ENCODE assay signal across 24 cellular contexts in the genomic region with DNA sequence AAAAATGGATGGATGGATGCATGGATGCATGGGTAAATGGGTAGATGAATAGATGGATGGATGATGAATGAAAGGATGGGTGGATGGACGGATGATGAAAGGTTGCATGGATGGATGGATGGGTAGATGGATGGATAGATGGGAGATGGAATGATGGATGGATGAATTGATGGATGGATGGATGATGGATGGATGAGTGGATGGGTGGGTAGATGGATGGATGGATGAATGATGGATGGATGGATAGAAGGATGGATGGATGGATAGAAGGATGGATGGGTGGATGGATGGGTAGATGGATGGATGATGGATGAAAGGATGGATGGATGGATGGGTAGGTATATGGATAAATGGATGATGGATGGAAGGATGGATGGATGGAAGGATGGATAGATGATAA.
DNase-seq lines count a peak whose midpoint lies in the region; ATAC-seq, FAIRE-seq and TF ChIP-seq lines count a peak whose summit lies in the region.
"Had no signal": no experiment of that assay in that cellular context is flagged by ENCODE, and none has a peak within 500 bp of the region (broad histone marks: within the 10 kb centered on the region; RNA-seq: fewer than 3 reads in every experiment).

No MANE protein-coding gene starts in this region.

- H3K9me3 Mint-ChIP-seq in stimulated activated naive B cell treated with anti-CD40 and anti-IgM and Interleukin-4, amounts not matched to agents 10 μg/mL and 1 μg/mL and 100 μg/mL, for 72 hours, result no peaks in the 10 kb centered on the region
- H3K9me3 Mint-ChIP-seq: CD4-positive, alpha-beta memory T cell; CD4-positive, CD25-positive, alpha-beta regulatory T cell had no signal

- H3K36me3 ChIP-seq in HepG2 (replicated peaks in 1 of 2; ENCODE audit: control insufficient read depth in 1 of 2, insufficient read depth in 2 of 2, low read length in 2 of 2), result no peaks in the 10 kb centered on the region
- no peaks in the 10 kb centered on the region for H3K36me3 ChIP-seq in right lobe of liver
- H3K36me3 ChIP-seq in K562 (ENCODE audit: control insufficient read depth, insufficient read depth, low read length), result no peaks in the 10 kb centered on the region
- H3K36me3 ChIP-seq: BE2C, BLaER1 had no signal

- CTCF ChIA-PET in HepG2 (lab: Yijun Ruan, JAX; ENCODE audit: low intra/inter-chr PET ratio, low total read pairs), result no interaction called here
- CTCF ChIA-PET in HEK293T (lab: Yijun Ruan, JAX), result no interaction called here
- CTCF ChIA-PET in K562 (lab: Yijun Ruan, JAX; ENCODE audit: low intra/inter-chr PET ratio), result no interaction called here

- no peak overlapping the region for H3K27ac ChIP-seq in HepG2 (ENCODE audit: extremely low read length, insufficient read depth, low read length)
- no peak overlapping the region for H3K27ac ChIP-seq in right lobe of liver
- H3K27ac ChIP-seq in K562 (ENCODE audit: extremely low read depth, low read depth, low read length), result no peak overlapping the region
- H3K27ac ChIP-seq: 22Rv1, BLaER1 had no signal

- intact Hi-C loops in HepG2 (cut with micrococcal nuclease; ENCODE audit: unreplicated experiment) (no loop called here), right lobe of liver (cut with DNase I) (no loop called here), K562 (cut with micrococcal nuclease) (no loop called here)

- DNase-seq in HepG2 (ENCODE audit: low spot score) (no peak), right lobe of liver (no peak), HEK293T (ENCODE audit: extremely low spot score) (no peak), K562 (ENCODE audit: extremely low read depth in 1 of 4, low spot score in 3 of 4) (no peak), urothelium cell line (ENCODE audit: low spot score) (no peak), HT-29 (ENCODE audit: low spot score) (no peak)
- DNase-seq in stimulated activated naive B cell treated with anti-CD40 and anti-IgM and Interleukin-4, amounts not matched to agents 10 μg/mL and 1 μg/mL and 100 μg/mL, for 72 hours, result no peak
- DNase-seq: ACHN; BE2C; C1 segment of cervical spinal cord; CD4-positive, alpha-beta memory T cell; CD4-positive, CD25-positive, alpha-beta regulatory T cell; CD8-positive, alpha-beta memory T cell; COR-L47; DMS79 treated with DMSO at 0.1 percent for 48 hours; GF-D8 had no signal

- no peak for TF ChIP-seq RAD21 in HepG2 (CRISPR knock-in tag; IDR thresholded peaks at IDR 0.05)
- no peak for TF ChIP-seq RAD21 in K562 (CRISPR knock-in tag; conservative IDR thresholded peaks at IDR 0.05 in 1 of 2, IDR thresholded peaks at IDR 0.05 in 1 of 2)

- no peaks in the 10 kb centered on the region for H3K9me3 ChIP-seq in HepG2 (ENCODE audit: low read length)
- no peaks in the 10 kb centered on the region for H3K9me3 ChIP-seq in right lobe of liver
- no peaks in the 10 kb centered on the region for H3K9me3 ChIP-seq in K562 (replicated peaks; ENCODE audit: control insufficient read depth, insufficient read depth, low read depth, low read length)
- H3K9me3 ChIP-seq: BE2C, BLaER1 had no signal

- POLR2A ChIA-PET in HepG2 (lab: Yijun Ruan, JAX) (no interaction called here), HEK293T (lab: Yijun Ruan, JAX) (no interaction called here), K562 (lab: Yijun Ruan, JAX) (no interaction called here)

- TF ChIP-seq CTCF in HepG2 (CRISPR knock-in tag; IDR thresholded peaks at IDR 0.05) (no peak), right lobe of liver (IDR thresholded peaks at IDR 0.05) (no peak), K562 (IDR thresholded peaks at IDR 0.05 in 2 of 3, conservative IDR thresholded peaks at IDR 0.05 in 1 of 3; ENCODE audit: insufficient read depth in 2 of 3, low read depth in 1 of 3, low read length in 3 of 3) (no peak)

- ATAC-seq in HepG2 (no peak), right lobe of liver (no peak), K562 (no peak), HG03039 (IDR thresholded peaks at IDR 0.05; ENCODE audit: unreplicated experiment) (no peak)
- ATAC-seq in stimulated activated naive B cell treated with anti-CD40 and anti-IgM and Interleukin-4, amounts not matched to agents 10 μg/mL and 1 μg/mL and 100 μg/mL, for 72 hours (replicated peaks), result no peak

- H3K4me2 ChIP-seq in HepG2 (ENCODE audit: low read depth, low read length) (no peak overlapping the region), K562 (ENCODE audit: insufficient read depth, low read length) (no peak overlapping the region)
- H3K4me2 ChIP-seq: BLaER1 had no signal

- WGBS in HepG2 (ENCODE audit: low lambda C conversion rate), result 34% methylated on average over 1 of the region's 1 CpG
- WGBS in right lobe of liver (ENCODE audit: insufficient coverage, low coverage, low lambda C conversion rate, missing lambda C conversion rate), result 67% methylated on average over 1 of the region's 1 CpG
- WGBS in K562 (ENCODE audit: insufficient coverage, low coverage, missing lambda C conversion rate), result 0% methylated on average over 1 of the region's 1 CpG

- H3K4me1 Mint-ChIP-seq in stimulated activated naive B cell treated with anti-CD40 and anti-IgM and Interleukin-4, amounts not matched to agents 10 μg/mL and 1 μg/mL and 100 μg/mL, for 72 hours, result no peaks in the 10 kb centered on the region
- H3K4me1 Mint-ChIP-seq: CD14-positive monocyte; CD4-positive, alpha-beta memory T cell; CD4-positive, CD25-positive, alpha-beta regulatory T cell; CD8-positive, alpha-beta memory T cell had no signal

- H3K4me1 ChIP-seq in HepG2 (ENCODE audit: insufficient read depth, low read length), result no peaks in the 10 kb centered on the region
- H3K4me1 ChIP-seq in right lobe of liver, result no peaks in the 10 kb centered on the region
- no peaks in the 10 kb centered on the region for H3K4me1 ChIP-seq in K562 (replicated peaks in 1 of 2; ENCODE audit: control insufficient read depth in 2 of 2, insufficient read depth in 2 of 2, low read length in 2 of 2)
- H3K4me1 ChIP-seq: BE2C, BLaER1 had no signal

- TF ChIP-seq EP300 in HepG2 (IDR thresholded peaks at IDR 0.05; ENCODE audit: low read depth in 2 of 2, low read length in 2 of 2), result no peak
- no peak for TF ChIP-seq EP300 in HepG2 (CRISPR knock-in tag; IDR thresholded peaks at IDR 0.05; ENCODE audit: borderline replicate concordance)
- no peak for TF ChIP-seq EP300 in K562 (IDR thresholded peaks at IDR 0.05; ENCODE audit: low read length)

- no peak overlapping the region for H3K4me3 Mint-ChIP-seq in stimulated activated naive B cell treated with anti-CD40 and anti-IgM and Interleukin-4, amounts not matched to agents 10 μg/mL and 1 μg/mL and 100 μg/mL, for 72 hours
- H3K4me3 Mint-ChIP-seq: CD14-positive monocyte; CD4-positive, alpha-beta memory T cell; CD4-positive, CD25-positive, alpha-beta regulatory T cell; CD8-positive, alpha-beta memory T cell had no signal

- H3K4me3 ChIP-seq in HepG2 (replicated peaks in 1 of 3; ENCODE audit: insufficient read depth in 1 of 3, low read depth in 2 of 3, low read length in 3 of 3), result no peak overlapping the region
- no peak overlapping the region for H3K4me3 ChIP-seq in right lobe of liver
- no peak overlapping the region for H3K4me3 ChIP-seq in K562
- H3K4me3 ChIP-seq: BLaER1 had no signal

- H3K36me3 Mint-ChIP-seq in stimulated activated naive B cell treated with anti-CD40 and anti-IgM and Interleukin-4, amounts not matched to agents 10 μg/mL and 1 μg/mL and 100 μg/mL, for 72 hours, result no peaks in the 10 kb centered on the region
- H3K36me3 Mint-ChIP-seq: CD14-positive monocyte; CD4-positive, alpha-beta memory T cell; CD4-positive, CD25-positive, alpha-beta regulatory T cell; CD8-positive, alpha-beta memory T cell had no signal

- no peak overlapping the region for H3K27ac Mint-ChIP-seq in stimulated activated naive B cell treated with anti-CD40 and anti-IgM and Interleukin-4, amounts not matched to agents 10 μg/mL and 1 μg/mL and 100 μg/mL, for 72 hours
- H3K27ac Mint-ChIP-seq: CD14-positive monocyte; CD4-positive, alpha-beta memory T cell; CD4-positive, CD25-positive, alpha-beta regulatory T cell had no signal

- H4K20me1 ChIP-seq in HepG2 (ENCODE audit: insufficient read depth, low read length) (no peaks in the 10 kb centered on the region), K562 (replicated peaks; ENCODE audit: control insufficient read depth, insufficient read depth, low read length) (no peaks in the 10 kb centered on the region)
- H4K20me1 ChIP-seq: BLaER1 had no signal

- in situ Hi-C loops in HepG2 (cut with HindIII; ENCODE audit: extremely low pct_ligation_motif_present, low pct_unique_long_range_greater_than_20kb), result no loop called here
- in situ Hi-C loops in K562 (cut with MboI), result no loop called here

- H3K9me1 ChIP-seq in K562 (ENCODE audit: control insufficient read depth, insufficient read depth, low read length), result no peaks in the 10 kb centered on the region

- no TSS peak for BruUV-seq in HepG2 (replicated peaks; lab: Mats Ljungman, UMichigan)
- BruUV-seq in K562 (replicated peaks; lab: Mats Ljungman, UMichigan), result no TSS peak

- FAIRE-seq in HepG2 (lab: Jason Lieb, UNC) (no peak), K562 (lab: Jason Lieb, UNC) (no peak), urothelium cell line (lab: Jason Lieb, UNC) (peak; percentile 79)
- FAIRE-seq: D721Med, G401.6, GM12891, GM19239 had no signal

- no peak overlapping the region for H2AFZ ChIP-seq in HepG2 (ENCODE audit: low read length)
- H2AFZ ChIP-seq in K562 (ENCODE audit: low read depth, low read length), result no peak overlapping the region

- H3K27me3 ChIP-seq in HepG2 (ENCODE audit: control insufficient read depth in 1 of 2, insufficient read depth in 2 of 2, low read length in 2 of 2) (peaks cover 0 to 3% of the 10 kb centered on the region in 2 experiments; a peak in 1 of 5 replicates), right lobe of liver (no peaks in the 10 kb centered on the region), K562 (ENCODE audit: control insufficient read depth in 2 of 2, insufficient read depth in 2 of 2, low read length in 2 of 2) (peaks cover 0 to 31% of the 10 kb centered on the region in 2 experiments; a peak in 2 of 5 replicates)
- H3K27me3 ChIP-seq: BLaER1 had no signal

- peaks cover 11 to 12% of the 10 kb centered on the region in 2 donors for H3K27me3 Mint-ChIP-seq in stimulated activated naive B cell treated with anti-CD40 and anti-IgM and Interleukin-4, amounts not matched to agents 10 μg/mL and 1 μg/mL and 100 μg/mL, for 72 hours
- H3K27me3 Mint-ChIP-seq: CD4-positive, CD25-positive, alpha-beta regulatory T cell had no signal

- H3K79me2 ChIP-seq in HepG2 (ENCODE audit: insufficient read depth, low read length) (no peaks in the 10 kb centered on the region), K562 (ENCODE audit: control insufficient read depth, insufficient read depth, low read length) (no peaks in the 10 kb centered on the region)

- H3K9ac ChIP-seq in HepG2 (ENCODE audit: insufficient read depth, low read depth, low read length) (no peak overlapping the region), K562 (ENCODE audit: insufficient read depth in 1 of 2, low read depth in 2 of 2, low read length in 2 of 2) (no peak overlapping the region)
- H3K9ac ChIP-seq: BLaER1 had no signal

- no peak for TF ChIP-seq POLR2A in HepG2 (IDR thresholded peaks at IDR 0.05; ENCODE audit: insufficient read depth in 1 of 2, low read depth in 2 of 2, low read length in 2 of 2)
- no peak for TF ChIP-seq POLR2A in right lobe of liver (IDR thresholded peaks at IDR 0.05)
- TF ChIP-seq POLR2A in K562 (conservative IDR thresholded peaks at IDR 0.05), result no peak

TF ChIP-seq in HEK293T, 16 proteins besides CTCF, POLR2A, EP300 and RAD21 (continues in another document):
- TF ChIP-seq FOXK2 (IDR thresholded peaks at IDR 0.05), result no peak
